Comparison of ENCODE assay signal across 17 cellular contexts in genomic region chr5:142317673-142318261, GRCh38. TPM values are rescaled to one million over a fixed set of nuclear protein-coding genes. Genes with fewer than 3 reads are reported as not detected.
DNase-seq lines count a peak whose midpoint lies in the region; ATAC-seq, FAIRE-seq and TF ChIP-seq lines count a peak whose summit lies in the region.
"Had no signal": no experiment of that assay in that cellular context is flagged by ENCODE, and none has a peak within 500 bp of the region (broad histone marks: within the 10 kb centered on the region; RNA-seq: fewer than 3 reads in every experiment).

No MANE protein-coding gene starts in this region.

- H2BK15ac ChIP-seq in H1 (ENCODE audit: low read length) (no peak overlapping the region), mesendoderm (replicated peaks; ENCODE audit: low read depth) (no peak overlapping the region)

- FAIRE-seq in A549 (lab: Jason Lieb, UNC) (no peak), H1 (lab: Jason Lieb, UNC) (no peak), urothelium cell line (lab: Jason Lieb, UNC) (no peak)
- FAIRE-seq: bronchial epithelial cell had no signal

- TF ChIP-seq RAD21 in A549 (conservative IDR thresholded peaks at IDR 0.05 in 1 of 2, IDR thresholded peaks at IDR 0.05 in 1 of 2) (peak in 1 of 2 experiments; percentile 12; a peak in 1 of 5 replicates), H1 (IDR thresholded peaks at IDR 0.05 in 1 of 2, conservative IDR thresholded peaks at IDR 0.05 in 1 of 2; ENCODE audit: low read depth in 2 of 2, low read length in 2 of 2) (peak; percentile 61 to 68)

- H3K56ac ChIP-seq in H1 (replicated peaks; ENCODE audit: insufficient read length, low read depth, low read length): no peak overlapping the region
- peak overlapping the region; percentile 25 for H3K56ac ChIP-seq in mesendoderm (ENCODE audit: low read length)

- no peak overlapping the region for H2BK5ac ChIP-seq in H1 (ENCODE audit: low read depth, low read length)
- H2BK5ac ChIP-seq in mesendoderm (ENCODE audit: low read length): no peak overlapping the region

- no peak for TF ChIP-seq CTCF in A549 (IDR thresholded peaks at IDR 0.05)
- peak; percentile 41 for TF ChIP-seq CTCF in HFF-Myc (IDR thresholded peaks at IDR 0.05; ENCODE audit: low read depth, low read length, missing control alignments)
- TF ChIP-seq CTCF in H1 (IDR thresholded peaks at IDR 0.05; ENCODE audit: control extremely low read depth in 1 of 3, insufficient read depth in 1 of 3, low read depth in 1 of 3, low read length in 3 of 3): peak in 2 of 3 experiments; percentile 40 to 56; a peak in 3 of 4 replicates

- ATAC-seq in A549: no peak
- no peak for ATAC-seq in effector memory CD8-positive, alpha-beta T cell (replicated peaks)

- peaks cover 47 to 61% of the 10 kb centered on the region in 2 experiments for H4K20me1 ChIP-seq in H1 (replicated peaks in 1 of 2; ENCODE audit: control insufficient read depth in 1 of 2, insufficient read depth in 2 of 2, low read length in 2 of 2)

- H3K36me3 ChIP-seq in H1 (ENCODE audit: control insufficient read depth in 2 of 4, insufficient read depth in 4 of 4, low read length in 3 of 4) (peaks cover 8 to 39% (median 22%) of the 10 kb centered on the region in 4 experiments), mesendoderm (ENCODE audit: control insufficient read depth, insufficient read depth, low read length) (peaks cover 37% of the 10 kb centered on the region)

- WGBS in A549 (ENCODE audit: missing lambda C conversion rate): 87% methylated on average over 6 of the region's 6 CpGs
- 87% methylated on average over 6 of the region's 6 CpGs; no CpG with 5 or more reads in 1 of the 2 experiments for WGBS in H1 (ENCODE audit: extremely low coverage in 1 of 2, insufficient coverage in 1 of 2, insufficient read length in 1 of 2, insufficient replicate concordance in 2 of 2, low coverage in 1 of 2, low lambda C conversion rate in 2 of 2, missing lambda C conversion rate in 1 of 2), 2 experiments
- no CpG with 5 or more reads among the region's 6 CpGs for WGBS in mesendoderm (ENCODE audit: extremely low coverage, insufficient coverage, low lambda C conversion rate)

- no peak overlapping the region for H2BK20ac ChIP-seq in H1 (ENCODE audit: low read length)

- H2AK5ac ChIP-seq in H1 (ENCODE audit: low read depth, low read length): no peak overlapping the region
- H2AK5ac ChIP-seq in mesendoderm (ENCODE audit: low read length): no peak overlapping the region

- H3K79me2 ChIP-seq in H1 (ENCODE audit: control insufficient read depth in 1 of 2, insufficient read depth in 2 of 2, low read length in 2 of 2) (peaks cover 73 to 100% of the 10 kb centered on the region in 2 experiments), mesendoderm (ENCODE audit: control insufficient read depth, insufficient read depth, low read length) (peaks cover 99% of the 10 kb centered on the region)

- peaks cover 3 to 6% of the 10 kb centered on the region in 2 donors for H3K4me1 Mint-ChIP-seq in effector memory CD8-positive, alpha-beta T cell (ENCODE audit: low read depth in 2 of 2)
- peaks cover 29% of the 10 kb centered on the region for H3K4me1 Mint-ChIP-seq in T-helper 2 cell treated with Interferon-gamma antibody and Interleukin-4, amounts not matched to agents 5 μg/mL and 100 μg/mL, for 36 hours (ENCODE audit: low read depth)

- POLR2A ChIA-PET in A549 (lab: Yijun Ruan, JAX): no interaction called here
- POLR2A ChIA-PET in H1 (lab: Charles Lee; ENCODE audit: partially characterized antibody): interaction anchor here (1.1 to 1.8 kb wide), 4 partner anchors 9 to 21 kb away, joined by 3 to 6 read pairs (median 4); no protein-coding TSS in a partner anchor

- no peak overlapping the region for H3K14ac ChIP-seq in H1 (ENCODE audit: insufficient read length)

- TF ChIP-seq EP300 in A549 (IDR thresholded peaks at IDR 0.05): no peak
- TF ChIP-seq EP300 in H1 (IDR thresholded peaks at IDR 0.05; ENCODE audit: borderline replicate concordance in 1 of 2, low read depth in 2 of 2, low read length in 2 of 2): no peak

- H3K27me3 ChIP-seq in H1 (replicated peaks in 1 of 4; ENCODE audit: control insufficient read depth in 3 of 4, extremely low read depth in 1 of 4, insufficient read depth in 3 of 4, low read length in 3 of 4) (no peaks in the 10 kb centered on the region; a peak in 1 of 7 replicates), mesendoderm (ENCODE audit: insufficient read depth, low read length, poor library complexity) (no peaks in the 10 kb centered on the region)

- H3K18ac ChIP-seq in H1 (ENCODE audit: extremely low read depth, low read length) (no peak overlapping the region), mesendoderm (ENCODE audit: low read length) (no peak overlapping the region)

- H3K4ac ChIP-seq in H1 (replicated peaks; ENCODE audit: insufficient read length, low read depth, low read length) (no peak overlapping the region), mesendoderm (ENCODE audit: low read depth, low read length) (no peak overlapping the region)

- no peak overlapping the region for H2BK120ac ChIP-seq in H1 (replicated peaks; ENCODE audit: low read depth, low read length)
- H2BK120ac ChIP-seq in mesendoderm (ENCODE audit: low read depth, low read length): no peak overlapping the region

- H3K36me3 Mint-ChIP-seq in effector memory CD8-positive, alpha-beta T cell (ENCODE audit: insufficient read depth): no peaks in the 10 kb centered on the region
- H3K36me3 Mint-ChIP-seq in T-helper 2 cell treated with Interferon-gamma antibody and Interleukin-4, amounts not matched to agents 5 μg/mL and 100 μg/mL, for 36 hours (ENCODE audit: low read depth): no peaks in the 10 kb centered on the region

- no peak overlapping the region for H3K27ac Mint-ChIP-seq in effector memory CD8-positive, alpha-beta T cell
- no peak overlapping the region for H3K27ac Mint-ChIP-seq in T-helper 2 cell treated with Interferon-gamma antibody and Interleukin-4, amounts not matched to agents 5 μg/mL and 100 μg/mL, for 36 hours
- H3K27ac Mint-ChIP-seq: stimulated activated naive CD8-positive, alpha-beta T cell treated with anti-CD3 and anti-CD28 coated beads, Interleukin-15, Interleukin-2, amounts not matched to agents 100 ng/mL and 50 ng/mL, for 24 hours had no signal

- no peaks in the 10 kb centered on the region for H3K9me3 Mint-ChIP-seq in effector memory CD8-positive, alpha-beta T cell
- H3K9me3 Mint-ChIP-seq in T-helper 2 cell treated with Interferon-gamma antibody and Interleukin-4, amounts not matched to agents 5 μg/mL and 100 μg/mL, for 36 hours: no peaks in the 10 kb centered on the region
- H3K9me3 Mint-ChIP-seq: stimulated activated naive CD8-positive, alpha-beta T cell treated with anti-CD3 and anti-CD28 coated beads, Interleukin-15, Interleukin-2, amounts not matched to agents 100 ng/mL and 50 ng/mL, for 24 hours had no signal

- no peak overlapping the region for H2AFZ ChIP-seq in H1 (ENCODE audit: low read length)

- H3K4me2 ChIP-seq in A549 (no peak overlapping the region), H1 (ENCODE audit: insufficient read depth in 1 of 2, low read depth in 2 of 2, low read length in 2 of 2) (peak overlapping the region in 1 of 2 experiments; percentile 4; a peak in 1 of 4 replicates), mesendoderm (ENCODE audit: low read length) (no peak overlapping the region)

- no peak overlapping the region for H4K91ac ChIP-seq in H1 (replicated peaks; ENCODE audit: insufficient read length, low read length)

- no peak overlapping the region for H3K4me3 Mint-ChIP-seq in effector memory CD8-positive, alpha-beta T cell
- H3K4me3 Mint-ChIP-seq in T-helper 2 cell treated with Interferon-gamma antibody and Interleukin-4, amounts not matched to agents 5 μg/mL and 100 μg/mL, for 36 hours: no peak overlapping the region
- H3K4me3 Mint-ChIP-seq: stimulated activated naive CD8-positive, alpha-beta T cell treated with anti-CD3 and anti-CD28 coated beads, Interleukin-15, Interleukin-2, amounts not matched to agents 100 ng/mL and 50 ng/mL, for 24 hours had no signal

- H3K27me3 Mint-ChIP-seq in effector memory CD8-positive, alpha-beta T cell: peaks cover 41 to 76% of the 10 kb centered on the region in 2 donors
- H3K27me3 Mint-ChIP-seq in T-helper 2 cell treated with Interferon-gamma antibody and Interleukin-4, amounts not matched to agents 5 μg/mL and 100 μg/mL, for 36 hours (ENCODE audit: low read depth): peaks cover 8% of the 10 kb centered on the region

- no peak for DNase-seq in A549 (ENCODE audit: low read depth in 1 of 2, low spot score in 1 of 2)
- no peak for DNase-seq in HFF-Myc (ENCODE audit: extremely low read depth, low read depth)
- no peak for DNase-seq in H1 (ENCODE audit: low read depth in 1 of 2, low spot score in 2 of 2)
- no peak for DNase-seq in mesendoderm
- DNase-seq in AG08395 (ENCODE audit: low spot score): no peak
- no peak for DNase-seq in urothelium cell line (ENCODE audit: low spot score)
- DNase-seq in effector memory CD8-positive, alpha-beta T cell: no peak
- no peak for DNase-seq in T-helper 2 cell treated with Interferon-gamma antibody and Interleukin-4, amounts not matched to agents 5 μg/mL and 100 μg/mL, for 36 hours (ENCODE audit: low spot score)
- DNase-seq: activated T-cell treated with anti-CD3 and anti-CD28 coated beads, Interleukin-2, amount 50 U/mL, for 48 hours; EL; NCI-H1417 treated with DMSO at 0.1 percent for 48 hours; NCI-H526; posterior cingulate gyrus; SIG-M5; stimulated activated CD4-positive, alpha-beta T cell treated with anti-CD3 and anti-CD28 coated beads, Interleukin-4, amount 100 ng/mL, for 1 hour had no signal

- H4K8ac ChIP-seq in H1 (ENCODE audit: extremely low read depth, insufficient read depth, low read length): no peak overlapping the region
- no peak overlapping the region for H4K8ac ChIP-seq in mesendoderm (ENCODE audit: low read depth, low read length)

- H3K9ac ChIP-seq in H1 (replicated peaks in 1 of 4; ENCODE audit: extremely low read depth in 1 of 4, low read depth in 3 of 4, low read length in 3 of 4): no peak overlapping the region
- peak overlapping the region; percentile 51 for H3K9ac ChIP-seq in mesendoderm (ENCODE audit: low read length)

- CTCF ChIA-PET in A549 (lab: Yijun Ruan, JAX) (interaction anchor here (0.9 to 1.5 kb wide), 2 partner anchors 230 to 232 kb away, joined by 4 to 5 read pairs; no protein-coding TSS in a partner anchor), H1 (lab: Charles Lee; ENCODE audit: partially characterized antibody) (interaction anchor here (0.6 to 13.7 kb wide), 10 partner anchors 11 to 276 kb away, joined by 3 to 191 read pairs (median 3); no protein-coding TSS in a partner anchor)

- H3K27ac ChIP-seq in A549: no peak overlapping the region
- no peak overlapping the region for H3K27ac ChIP-seq in H1 (ENCODE audit: low read depth, low read length)
- no peak overlapping the region for H3K27ac ChIP-seq in mesendoderm (ENCODE audit: low read depth, low read length)

- H3K9me3 ChIP-seq in A549: no peaks in the 10 kb centered on the region
- H3K9me3 ChIP-seq in H1 (ENCODE audit: insufficient read depth in 2 of 2, low read depth in 1 of 2, low read length in 1 of 2): no peaks in the 10 kb centered on the region

- TF ChIP-seq POLR2A in A549 (IDR thresholded peaks at IDR 0.05; ENCODE audit: low read length): no peak
- no peak for TF ChIP-seq POLR2A in H1 (IDR thresholded peaks at IDR 0.05; ENCODE audit: control extremely low read depth in 1 of 2, low read depth in 2 of 2, low read length in 2 of 2)

- H3K79me1 ChIP-seq in H1 (ENCODE audit: low read depth, low read length) (peaks cover 7% of the 10 kb centered on the region; the same call in 1 of the 2 replicates), mesendoderm (ENCODE audit: low read length) (peaks cover 2% of the 10 kb centered on the region)

- H3K4me3 ChIP-seq in A549: no peak overlapping the region
- peak overlapping the region; percentile 9 for H3K4me3 ChIP-seq in HFF-Myc (replicated peaks; ENCODE audit: low read depth, low read length)
- H3K4me3 ChIP-seq in H1 (ENCODE audit: extremely low read depth in 1 of 4, insufficient read depth in 2 of 4, low read depth in 3 of 4, low read length in 4 of 4): no peak overlapping the region
- H3K4me3 ChIP-seq in mesendoderm (ENCODE audit: low read length): no peak overlapping the region

- H3K23ac ChIP-seq in H1 (ENCODE audit: insufficient read length): no peak overlapping the region
- H3K23ac ChIP-seq in mesendoderm (ENCODE audit: low read length): no peak overlapping the region

- H3K4me1 ChIP-seq in A549 (peaks cover 29% of the 10 kb centered on the region), H1 (replicated peaks in 1 of 4; ENCODE audit: control insufficient read depth in 3 of 4, insufficient read depth in 4 of 4, low read length in 3 of 4) (peaks cover 13 to 47% (median 22%) of the 10 kb centered on the region in 4 experiments), mesendoderm (ENCODE audit: control insufficient read depth, low read depth, low read length) (peaks cover 25% of the 10 kb centered on the region)

- H4K5ac ChIP-seq in H1 (ENCODE audit: insufficient read length, low read depth, low read length): no peak overlapping the region
- no peak overlapping the region for H4K5ac ChIP-seq in mesendoderm (ENCODE audit: low read length)

- H2BK12ac ChIP-seq in H1 (ENCODE audit: low read depth, low read length): no peak overlapping the region

- H3K23me2 ChIP-seq in H1 (ENCODE audit: low read depth, low read length): peaks cover 13% of the 10 kb centered on the region

RNA-seq across cellular contexts. Expression of gene SPRY4, which starts 7.1 kb away (rescaled TPM):
- polyA plus RNA-seq in A549 (2011; rRNA removed) (5.7 and 6.7 TPM in 2 replicates), A549 (2017; fragmentation: RNase III; extraction: RNeasy Plus Mini Kit Qiagen cat#74134 plus additional on column Dnase treatment) (3.0 to 3.4 TPM (median 3.3 TPM) in 3 replicates), H1 (2011; rRNA removed) (59.1 and 80.0 TPM in 2 replicates)
- 3.6 and 5.0 TPM in 2 replicates for polyA plus RNA-seq in A549 (2012; cell fraction: cytosol; rRNA removed)
- polyA plus RNA-seq in A549 (2012; cell fraction: nucleus; rRNA removed): 15.6 and 17.1 TPM in 2 replicates
- 14.0 and 17.9 TPM in 2 replicates for polyA minus RNA-seq in A549 (2011; rRNA and poly(A)+ RNA removed)
- total RNA-seq in H1 (2021; fragmentation: NEBNext Ultra II Directional; extraction: Animal tissue kit (Norgen Biotek cat#: 25700)): 98.2 and 113 TPM in 2 replicates
- polyA plus RNA-seq in H1 (2011; cell fraction: cytosol; rRNA removed): 30.4 TPM
- 77.2 TPM for polyA plus RNA-seq in H1 (2011; cell fraction: nucleus; rRNA removed)
- polyA plus RNA-seq in H1 (2012, experiment 1 of 2): 48.8 to 66.0 TPM (median 56.2 TPM) in 4 replicates
- 30.7 TPM for polyA plus RNA-seq in H1 (2012, experiment 2 of 2)
- polyA plus RNA-seq in H1 (2013, experiment 1 of 2): 97.0 TPM
- 102 TPM for polyA plus RNA-seq in H1 (2013, experiment 2 of 2)
- 78.2 and 94.7 TPM in 2 replicates for polyA minus RNA-seq in H1 (2011; rRNA and poly(A)+ RNA removed)
- polyA minus RNA-seq in H1 (2011; cell fraction: cytosol; rRNA and poly(A)+ RNA removed): 44.6 TPM
- polyA minus RNA-seq in H1 (2011; cell fraction: nucleus; rRNA and poly(A)+ RNA removed): 95.5 TPM
- polyA plus RNA-seq in mesendoderm (2013, experiment 1 of 2): 72.5 TPM
- 71.1 TPM for polyA plus RNA-seq in mesendoderm (2013, experiment 2 of 2)

Comparison
In these comparisons a context has a peak if more than half of its experiments do, and no peak if none do; other contexts are left out.
1. Of the 18 proteins assayed by ChIP-seq in both H1 and A549: peak only in H1: CTCF; only in A549: MAFK; in both: none; in neither: 15; mixed calls (peak in some experiments, not most) for 1.